8 cellular contexts compared by ENCODE assay signal in genomic region chr16:23556881-23557778, GRCh38. TPM values are rescaled to one million over a fixed set of nuclear protein-coding genes. Genes with fewer than 3 reads are reported as not detected.
DNase-seq lines count a peak whose midpoint lies in the region; ATAC-seq and TF ChIP-seq lines count a peak whose summit lies in the region.

Gene EARS2 (minus strand): TSS chr16:23557350. CDS start chr16:23557343, 7 bp downstream.
Gene UBFD1 (plus strand): TSS chr16:23557727. CDS start chr16:23557743, 16 bp downstream.

- H2AFZ ChIP-seq in OCI-LY3 (ENCODE audit: low read depth, low read length), result peak within 1 kb of the TSS; percentile 66; the same call in 1 of the 2 replicates

- peak within 1 kb of the TSS; percentile 74 for H3K27ac ChIP-seq in OCI-LY3 (ENCODE audit: low read length)

- H3K9ac ChIP-seq in OCI-LY3 (ENCODE audit: low read length), result peak within 1 kb of the TSS; percentile 73

- peaks cover 18% of the 10 kb centered on the region for H3K4me1 ChIP-seq in OCI-LY3 (ENCODE audit: low read length)
- peaks cover 27% of the 10 kb centered on the region for H3K4me1 ChIP-seq in mononuclear cell (ENCODE audit: insufficient read depth, low read length)

- H4K20me1 ChIP-seq in OCI-LY3 (ENCODE audit: insufficient read depth, low read length), result no peaks in the 10 kb centered on the region

- H3K36me3 ChIP-seq in OCI-LY3 (replicated peaks; ENCODE audit: low read depth, low read length), result peaks cover 41% of the 10 kb centered on the region

- no peaks in the 10 kb centered on the region for H3K27me3 ChIP-seq in OCI-LY3 (ENCODE audit: low read depth, low read length)
- no peaks in the 10 kb centered on the region for H3K27me3 ChIP-seq in mononuclear cell (ENCODE audit: insufficient read depth, low read length)

- H3K79me2 ChIP-seq in OCI-LY3 (ENCODE audit: low read length), result peaks cover 80% of the 10 kb centered on the region

- H3K4me2 ChIP-seq in OCI-LY3 (ENCODE audit: low read length), result peak within 1 kb of the TSS; percentile 99

- peak; percentile 72 for TF ChIP-seq CTCF in OCI-LY3 (IDR thresholded peaks at IDR 0.05; ENCODE audit: low read depth, low read length)

- H3K9me3 ChIP-seq in OCI-LY3 (ENCODE audit: insufficient read depth, low read length), result no peaks in the 10 kb centered on the region
- H3K9me3 ChIP-seq in mononuclear cell (ENCODE audit: low read depth, low read length), result no peaks in the 10 kb centered on the region

- H3K4me3 ChIP-seq in OCI-LY3 (ENCODE audit: low read length) (peak within 1 kb of the TSS; percentile 82), mononuclear cell (ENCODE audit: low read length) (peak within 1 kb of the TSS; percentile 78)

- DNase-seq in DMS114 treated with DMSO at 0.1 percent for 48 hours (lab: John Stamatoyannopoulos, UW; ENCODE audit: unreplicated experiment) (peak; percentile 96), HuH-7.5 (ENCODE audit: low spot score) (peak; percentile 87), epidermal melanocyte (ENCODE audit: insufficient read length, low spot score) (peak; percentile 89)
- DNase-seq in activated CD8-positive, alpha-beta memory T cell treated with anti-CD3 and anti-CD28 coated beads, Interleukin-2, amount 50 U/mL, for 48 hours, result peak; percentile 99
- peak; percentile 87 to 91 for DNase-seq in stimulated activated CD8-positive, alpha-beta memory T cell treated with anti-CD3 and anti-CD28 coated beads, Interleukin-4, amount 100 ng/mL, for 1 hour (ENCODE audit: low read depth in 2 of 2, low spot score in 1 of 2)

- ATAC-seq in GM21526 (IDR thresholded peaks at IDR 0.05; ENCODE audit: low FRiP score, unreplicated experiment), result peak; percentile 81

RNA-seq across cellular contexts. Expression of gene EARS2, which starts in this region (rescaled TPM):
- 9.1 TPM for total RNA-seq in mononuclear cell

RNA-seq across cellular contexts. Expression of gene UBFD1, which starts in this region (rescaled TPM):
- total RNA-seq in mononuclear cell, result 32.6 TPM

Comparison
In these comparisons a context has a peak if more than half of its experiments do, and no peak if none do; other contexts are left out.
1. Peak in every context shown above with its lines: DNase-seq, ATAC-seq, H3K4me3 ChIP-seq and H3K27ac ChIP-seq.